In the genomic region with DNA sequence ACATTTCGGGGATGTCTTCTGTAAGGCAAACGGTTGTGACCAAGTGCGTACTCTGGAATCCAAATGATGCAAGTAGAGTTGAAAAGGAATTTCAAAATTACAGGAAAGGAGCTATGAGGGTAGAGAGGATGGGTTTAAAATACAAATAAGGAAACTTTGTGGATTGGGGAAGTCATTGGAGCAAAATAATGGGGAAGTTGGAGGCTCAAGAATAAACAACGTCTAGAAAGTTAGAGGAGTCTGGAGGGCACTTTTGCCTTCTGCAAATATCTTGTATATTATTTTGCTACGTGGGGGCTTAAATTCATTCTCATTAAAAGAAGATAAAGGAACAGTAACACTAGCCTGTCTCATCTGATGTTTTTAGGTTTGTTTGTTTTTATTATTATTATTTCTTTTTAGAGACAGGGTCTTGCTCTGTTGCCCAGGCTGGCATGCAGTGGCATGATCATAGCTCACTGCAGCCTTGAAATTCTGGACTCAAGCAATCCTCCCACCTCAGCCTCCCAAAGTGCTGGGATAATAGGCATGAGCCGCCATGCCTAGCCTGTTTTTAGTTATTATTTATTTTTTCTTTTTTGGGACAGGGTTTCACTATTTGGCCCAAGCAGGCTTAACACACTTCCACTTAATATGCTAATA, we compare ENCODE assay signal across 7 cellular contexts. TPM values are rescaled to one million over a fixed set of nuclear protein-coding genes. Genes with fewer than 3 reads are reported as not detected.
DNase-seq lines count a peak whose midpoint lies in the region; ATAC-seq and TF ChIP-seq lines count a peak whose summit lies in the region.

No MANE protein-coding gene starts in this region.

- 94% methylated on average over 6 of the region's 6 CpGs for WGBS in mammary epithelial cell (ENCODE audit: low coverage, missing lambda C conversion rate)

- H3K4me3 ChIP-seq in GM12865 (ENCODE audit: low read depth, low read length) (peak overlapping the region; percentile 28), mammary epithelial cell (replicated peaks in 1 of 3; ENCODE audit: insufficient read depth in 1 of 3, low read depth in 2 of 3, low read length in 3 of 3) (no peak overlapping the region)

- DNase-seq in GM12865 (ENCODE audit: low read depth), result no peak
- peak; percentile 40 for DNase-seq in MV-4-11 (lab: John Stamatoyannopoulos, UW)
- no peak for DNase-seq in mammary epithelial cell
- DNase-seq in pons (ENCODE audit: low spot score), result peak; percentile 30
- DNase-seq in head of caudate nucleus, result no peak
- no peak for DNase-seq in NCI-H1417 (lab: John Stamatoyannopoulos, UW)

- no peak for ATAC-seq in HG03378 (IDR thresholded peaks at IDR 0.05; ENCODE audit: unreplicated experiment)

- no peak overlapping the region for H2AFZ ChIP-seq in mammary epithelial cell (ENCODE audit: low read depth, low read length)

- peaks cover 48% of the 10 kb centered on the region for H3K4me1 ChIP-seq in mammary epithelial cell (ENCODE audit: insufficient read depth, low read length)

- TF ChIP-seq CTCF in GM12865 (IDR thresholded peaks at IDR 0.05; ENCODE audit: insufficient read depth, low read depth, low read length, missing control alignments) (no peak), mammary epithelial cell (conservative IDR thresholded peaks at IDR 0.05 in 1 of 2, IDR thresholded peaks at IDR 0.05 in 1 of 2; ENCODE audit: extremely low read depth in 1 of 2, insufficient read depth in 1 of 2, low read depth in 1 of 2, low read length in 2 of 2) (no peak)

- H3K27ac ChIP-seq in mammary epithelial cell (ENCODE audit: insufficient read depth, low read depth, low read length), result peak overlapping the region; percentile 89

- H4K20me1 ChIP-seq in mammary epithelial cell (ENCODE audit: insufficient read depth, low read length), result no peaks in the 10 kb centered on the region

- BruUV-seq in mammary epithelial cell (replicated peaks; lab: Mats Ljungman, UMichigan), result no TSS peak

- no peaks in the 10 kb centered on the region for H3K36me3 ChIP-seq in mammary epithelial cell (ENCODE audit: insufficient read depth, low read length)

- intact Hi-C loops in mammary epithelial cell (cut with micrococcal nuclease) (loop anchor here (2.0 kb wide), 2 partner anchors 19 to 41 kb away; no protein-coding TSS in a partner anchor), head of caudate nucleus (cut with DNase I) (no loop called here)

- H3K4me2 ChIP-seq in mammary epithelial cell (ENCODE audit: insufficient read depth, low read depth, low read length), result no peak overlapping the region

- no peaks in the 10 kb centered on the region for H3K27me3 ChIP-seq in mammary epithelial cell (ENCODE audit: insufficient read depth, low read length)

- no peaks in the 10 kb centered on the region for H3K79me2 ChIP-seq in mammary epithelial cell (ENCODE audit: insufficient read depth, low read length)

- dilution Hi-C loops in mammary epithelial cell (cut with HindIII; ENCODE audit: low sequenced_read_pairs), result loop anchor here (5.0 kb wide), 1 partner anchor 60 kb away; no protein-coding TSS in a partner anchor

- in situ Hi-C loops in mammary epithelial cell (cut with MboI; ENCODE audit: low sequenced_read_pairs in 2 of 2), result no loop called here

- H3K9ac ChIP-seq in mammary epithelial cell (ENCODE audit: insufficient read depth, low read length), result peak overlapping the region; percentile 63

- H3K9me3 ChIP-seq in mammary epithelial cell (replicated peaks; ENCODE audit: insufficient read depth, low read length), result no peaks in the 10 kb centered on the region

- CTCF ChIA-PET in mammary epithelial cell (lab: Charles Lee; ENCODE audit: low non-redundant PET), result interaction anchor here (0.7 kb wide), 1 partner anchor 30 kb away, joined by 3 read pairs; no protein-coding TSS in a partner anchor

RNA-seq across cellular contexts. Expression of gene TNFAIP3, which starts 55.0 kb away (rescaled TPM):
- total RNA-seq in mammary epithelial cell, result 100 to 1,000 TPM in 1 of 2 donors, 1 to 10 TPM in 1; 5.2 to 117 TPM
- 12.2 TPM for polyA plus RNA-seq in mammary epithelial cell
- polyA minus RNA-seq in mammary epithelial cell, result 14.5 TPM

Comparison
In these comparisons a context has a peak if more than half of its experiments do, and no peak if none do; other contexts are left out.
1. DNase-seq: peak in MV-4-11 (single experiment) and pons (single experiment); none in GM12865 (single experiment), mammary epithelial cell (single experiment), head of caudate nucleus (0 of 42) and NCI-H1417 (0 of 3).